In genomic region chr14:23637655-23638413, GRCh38 we compare ENCODE assay signal across 2 cellular contexts.
A peak's percentile ranks its signal among the peaks of the same experiment; 100 is the strongest.
TF ChIP-seq lines count a peak whose summit lies in the region.

No MANE protein-coding gene starts in this region.

TF ChIP-seq in WTC11, 78 proteins besides CTCF, POLR2A, EP300 and RAD21:
- TF ChIP-seq NFYB (CRISPR knock-in tag; conservative IDR thresholded peaks at IDR 0.05; ENCODE audit: low read depth) (peak; percentile 48), GABPB1 (CRISPR knock-in tag; IDR thresholded peaks at IDR 0.05) (peak; percentile 42; the same call in 1 of the 2 replicates)

TF ChIP-seq in K562, 482 proteins besides CTCF, POLR2A, EP300 and RAD21:
- peak; percentile 5; the same call in 1 of the 2 replicates for TF ChIP-seq POLR2AphosphoS5 (IDR thresholded peaks at IDR 0.05; ENCODE audit: control insufficient read depth, insufficient read depth, low read depth, low read length)
- TF ChIP-seq NFYB (IDR thresholded peaks at IDR 0.05; ENCODE audit: extremely low read depth, insufficient read length) = peak; percentile 59
